1 cellular context compared by ENCODE assay signal in genomic region chr15:99565281-99566156, GRCh38.
TF ChIP-seq lines count a peak whose summit lies in the region.

MEF2A (plus strand) TSS chr15:99565984; CDS start chr15:99633120, 67,136 bp downstream.

TF ChIP-seq in HCT116, 20 proteins besides CTCF, POLR2A, EP300 and RAD21:
- TF ChIP-seq MAX (IDR thresholded peaks at IDR 0.05) (peak; percentile 96), CEBPB (IDR thresholded peaks at IDR 0.05; ENCODE audit: low read depth) (no peak), SRF (IDR thresholded peaks at IDR 0.05; ENCODE audit: low read depth) (no peak), ZFX (IDR thresholded peaks at IDR 0.05) (peak; percentile 45; the same call in 1 of the 2 replicates), SIN3A (IDR thresholded peaks at IDR 0.05; ENCODE audit: low read depth) (peak; percentile 58), FOSL1 (IDR thresholded peaks at IDR 0.05; ENCODE audit: low read depth) (no peak), ELF1 (IDR thresholded peaks at IDR 0.05; ENCODE audit: borderline replicate concordance, low read depth) (peak; percentile 50; the same call in 1 of the 2 replicates), EZH2 (IDR thresholded peaks at IDR 0.05) (no peak), YY1 (IDR thresholded peaks at IDR 0.05; ENCODE audit: extremely low read depth, insufficient replicate concordance, low read depth, low read length) (peak; percentile 34), EZH2phosphoT487 (IDR thresholded peaks at IDR 0.05; ENCODE audit: borderline replicate concordance) (no peak), ZBTB33 (IDR thresholded peaks at IDR 0.05; ENCODE audit: extremely low read depth, insufficient replicate concordance, low read length) (peak; percentile 26), JUND (IDR thresholded peaks at IDR 0.05) (0 out of 2 replicates have a peak, but pooled peaks have one; percentile 9), CBX3 (IDR thresholded peaks at IDR 0.05; ENCODE audit: low read depth) (0 out of 2 replicates have a peak, but pooled peaks have one; percentile 77), ZNF274 (IDR thresholded peaks at IDR 0.05; ENCODE audit: low read depth, low read length) (no peak), EGR1 (IDR thresholded peaks at IDR 0.05; ENCODE audit: low read depth) (peak; percentile 64), TCF7L2 (IDR thresholded peaks at IDR 0.05; ENCODE audit: borderline replicate concordance, extremely low read depth, insufficient read depth, insufficient read length) (peak; percentile 45), POLR2AphosphoS5 (IDR thresholded peaks at IDR 0.05; ENCODE audit: low read depth, low read length) (peak; percentile 94), SP1 (IDR thresholded peaks at IDR 0.05; ENCODE audit: low read depth) (peak; percentile 46; the same call in 1 of the 2 replicates)
- TF ChIP-seq, protein P1, sequence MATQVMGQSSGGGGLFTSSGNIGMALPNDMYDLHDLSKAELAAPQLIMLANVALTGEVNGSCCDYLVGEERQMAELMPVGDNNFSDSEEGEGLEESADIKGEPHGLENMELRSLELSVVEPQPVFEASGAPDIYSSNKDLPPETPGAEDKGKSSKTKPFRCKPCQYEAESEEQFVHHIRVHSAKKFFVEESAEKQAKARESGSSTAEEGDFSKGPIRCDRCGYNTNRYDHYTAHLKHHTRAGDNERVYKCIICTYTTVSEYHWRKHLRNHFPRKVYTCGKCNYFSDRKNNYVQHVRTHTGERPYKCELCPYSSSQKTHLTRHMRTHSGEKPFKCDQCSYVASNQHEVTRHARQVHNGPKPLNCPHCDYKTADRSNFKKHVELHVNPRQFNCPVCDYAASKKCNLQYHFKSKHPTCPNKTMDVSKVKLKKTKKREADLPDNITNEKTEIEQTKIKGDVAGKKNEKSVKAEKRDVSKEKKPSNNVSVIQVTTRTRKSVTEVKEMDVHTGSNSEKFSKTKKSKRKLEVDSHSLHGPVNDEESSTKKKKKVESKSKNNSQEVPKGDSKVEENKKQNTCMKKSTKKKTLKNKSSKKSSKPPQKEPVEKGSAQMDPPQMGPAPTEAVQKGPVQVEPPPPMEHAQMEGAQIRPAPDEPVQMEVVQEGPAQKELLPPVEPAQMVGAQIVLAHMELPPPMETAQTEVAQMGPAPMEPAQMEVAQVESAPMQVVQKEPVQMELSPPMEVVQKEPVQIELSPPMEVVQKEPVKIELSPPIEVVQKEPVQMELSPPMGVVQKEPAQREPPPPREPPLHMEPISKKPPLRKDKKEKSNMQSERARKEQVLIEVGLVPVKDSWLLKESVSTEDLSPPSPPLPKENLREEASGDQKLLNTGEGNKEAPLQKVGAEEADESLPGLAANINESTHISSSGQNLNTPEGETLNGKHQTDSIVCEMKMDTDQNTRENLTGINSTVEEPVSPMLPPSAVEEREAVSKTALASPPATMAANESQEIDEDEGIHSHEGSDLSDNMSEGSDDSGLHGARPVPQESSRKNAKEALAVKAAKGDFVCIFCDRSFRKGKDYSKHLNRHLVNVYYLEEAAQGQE (IDR thresholded peaks at IDR 0.05; ENCODE audit: low read depth), result no peak
- TF ChIP-seq, protein P2, sequence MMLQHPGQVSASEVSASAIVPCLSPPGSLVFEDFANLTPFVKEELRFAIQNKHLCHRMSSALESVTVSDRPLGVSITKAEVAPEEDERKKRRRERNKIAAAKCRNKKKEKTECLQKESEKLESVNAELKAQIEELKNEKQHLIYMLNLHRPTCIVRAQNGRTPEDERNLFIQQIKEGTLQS (IDR thresholded peaks at IDR 0.05), result no peak
